ENCODE assay signal across 15 cellular contexts in the genomic region with DNA sequence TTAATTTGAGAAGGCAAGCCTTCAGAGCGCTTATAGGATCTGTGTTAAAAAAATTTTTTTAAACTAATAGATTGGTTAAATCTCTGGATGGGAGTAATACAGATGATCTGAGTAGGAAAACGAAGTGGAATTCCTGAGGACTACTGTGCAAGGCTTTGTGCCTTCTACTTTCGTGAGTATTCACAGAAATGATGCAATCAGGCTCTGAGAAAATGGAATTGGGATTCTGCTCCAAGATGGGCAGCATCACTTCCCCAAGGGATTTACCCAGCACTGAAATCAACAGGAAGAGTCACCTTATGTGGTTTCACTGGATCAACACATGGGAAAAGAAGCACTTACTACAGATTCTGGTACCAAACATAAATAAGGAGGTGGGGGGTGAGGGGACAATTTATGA. TPM values are rescaled to one million over a fixed set of nuclear protein-coding genes. Genes with fewer than 3 reads are reported as not detected.
DNase-seq lines count a peak whose midpoint lies in the region; ATAC-seq, FAIRE-seq and TF ChIP-seq lines count a peak whose summit lies in the region.
"Had no signal": no experiment of that assay in that cellular context is flagged by ENCODE, and none has a peak within 500 bp of the region (broad histone marks: within the 10 kb centered on the region; RNA-seq: fewer than 3 reads in every experiment).

No MANE protein-coding gene starts in this region.

- no peak overlapping the region for H2AFZ ChIP-seq in HepG2 (ENCODE audit: low read length)

- ATAC-seq in HepG2, result no peak
- ATAC-seq in right lobe of liver, result no peak
- ATAC-seq: left colon had no signal

- no peaks in the 10 kb centered on the region for H3K27me3 ChIP-seq in HepG2 (ENCODE audit: control insufficient read depth in 1 of 2, insufficient read depth in 2 of 2, low read length in 2 of 2)
- no peaks in the 10 kb centered on the region for H3K27me3 ChIP-seq in right lobe of liver
- no peaks in the 10 kb centered on the region for H3K27me3 ChIP-seq in esophagus squamous epithelium

- peaks cover 42% of the 10 kb centered on the region for H3K4me1 ChIP-seq in HepG2 (ENCODE audit: insufficient read depth, low read length)
- H3K4me1 ChIP-seq in right lobe of liver, result peaks cover 0 to 35% (median 6%) of the 10 kb centered on the region in 4 donors
- H3K4me1 ChIP-seq in esophagus squamous epithelium, result peaks cover 15 to 83% (median 31%) of the 10 kb centered on the region in 3 donors

- POLR2A ChIA-PET in HepG2 (lab: Yijun Ruan, JAX), result no interaction called here

- in situ Hi-C loops in HepG2 (cut with HindIII; ENCODE audit: extremely low pct_ligation_motif_present, low pct_unique_long_range_greater_than_20kb), result loop anchor here (10.0 kb wide), 1 partner anchor 126 kb away; no protein-coding TSS in a partner anchor

- DNase-seq in HepG2 (ENCODE audit: low spot score) (no peak), right lobe of liver (no peak), amniotic stem cell (lab: John Stamatoyannopoulos, UW) (peak; percentile 2), hepatic stellate cell (ENCODE audit: low spot score) (peak; percentile 40), SIG-M5 (lab: John Stamatoyannopoulos, UW) (no peak), esophagus squamous epithelium (lab: John Stamatoyannopoulos, UW) (no peak), SIG-M5 treated with dmso at 0.1 percent for 504 hours (lab: John Stamatoyannopoulos, UW; ENCODE audit: unreplicated experiment) (no peak)
- no peak for DNase-seq in stimulated activated CD4-positive, alpha-beta T cell treated with anti-CD3 and anti-CD28 coated beads, Interleukin-2, amount 100 ng/mL, for 24 hours
- DNase-seq: activated naive CD4-positive, alpha-beta T cell treated with anti-CD3 and anti-CD28 coated beads, Interleukin-2, amount 50 U/mL, for 16 hours; C1 segment of cervical spinal cord; left colon; NCI-H146; NCI-H82 had no signal

- CTCF ChIA-PET in HepG2 (lab: Yijun Ruan, JAX; ENCODE audit: low intra/inter-chr PET ratio, low total read pairs), result no interaction called here

- WGBS in HepG2 (ENCODE audit: low lambda C conversion rate), result 91% methylated on average over 3 of the region's 3 CpGs
- WGBS in right lobe of liver (ENCODE audit: insufficient coverage, low coverage, low lambda C conversion rate, missing lambda C conversion rate), result 69% methylated on average over 3 of the region's 3 CpGs
- WGBS in esophagus squamous epithelium, 2 donors, result 43 to 45% methylated on average over 3 of the region's 3 CpGs

- intact Hi-C loops in HepG2 (cut with micrococcal nuclease; ENCODE audit: unreplicated experiment), result no loop called here
- intact Hi-C loops in right lobe of liver (cut with DNase I), result no loop called here
- intact Hi-C loops in esophagus squamous epithelium (cut with DNase I), result no loop called here

- no peak for TF ChIP-seq EP300 in HepG2 (IDR thresholded peaks at IDR 0.05; ENCODE audit: low read depth in 2 of 2, low read length in 2 of 2)
- no peak for TF ChIP-seq EP300 in HepG2 (CRISPR knock-in tag; IDR thresholded peaks at IDR 0.05; ENCODE audit: borderline replicate concordance)

- no peaks in the 10 kb centered on the region for H3K9me3 ChIP-seq in HepG2 (ENCODE audit: low read length)
- no peaks in the 10 kb centered on the region for H3K9me3 ChIP-seq in right lobe of liver
- H3K9me3 ChIP-seq in esophagus squamous epithelium, result no peaks in the 10 kb centered on the region

- H3K79me2 ChIP-seq in HepG2 (ENCODE audit: insufficient read depth, low read length), result peaks cover 95% of the 10 kb centered on the region

- no peak overlapping the region for H3K9ac ChIP-seq in HepG2 (ENCODE audit: insufficient read depth, low read depth, low read length)

- no TSS peak for BruUV-seq in HepG2 (replicated peaks; lab: Mats Ljungman, UMichigan)

- no peak overlapping the region for H3K4me3 ChIP-seq in HepG2 (replicated peaks in 1 of 3; ENCODE audit: insufficient read depth in 1 of 3, low read depth in 2 of 3, low read length in 3 of 3)
- no peak overlapping the region for H3K4me3 ChIP-seq in right lobe of liver
- no peak overlapping the region for H3K4me3 ChIP-seq in esophagus squamous epithelium

- no peak for FAIRE-seq in HepG2 (lab: Jason Lieb, UNC)
- FAIRE-seq: GM18507, urothelium cell line had no signal

- peaks cover 33% of the 10 kb centered on the region for H4K20me1 ChIP-seq in HepG2 (ENCODE audit: insufficient read depth, low read length)

- peaks cover 1 to 5% of the 10 kb centered on the region in 2 experiments; a peak in 1 of 5 replicates for H3K36me3 ChIP-seq in HepG2 (replicated peaks in 1 of 2; ENCODE audit: control insufficient read depth in 1 of 2, insufficient read depth in 2 of 2, low read length in 2 of 2)
- H3K36me3 ChIP-seq in right lobe of liver, result no peaks in the 10 kb centered on the region
- H3K36me3 ChIP-seq in esophagus squamous epithelium, result no peaks in the 10 kb centered on the region

- no peak for TF ChIP-seq RAD21 in HepG2 (CRISPR knock-in tag; IDR thresholded peaks at IDR 0.05)

- H3K27ac ChIP-seq in HepG2 (ENCODE audit: extremely low read length, insufficient read depth, low read length), result no peak overlapping the region
- no peak overlapping the region for H3K27ac ChIP-seq in right lobe of liver
- no peak overlapping the region for H3K27ac ChIP-seq in esophagus squamous epithelium

- no peak overlapping the region for H3K4me2 ChIP-seq in HepG2 (ENCODE audit: low read depth, low read length)

- TF ChIP-seq CTCF in HepG2 (CRISPR knock-in tag; IDR thresholded peaks at IDR 0.05), result no peak
- no peak for TF ChIP-seq CTCF in right lobe of liver (IDR thresholded peaks at IDR 0.05)
- no peak for TF ChIP-seq CTCF in esophagus squamous epithelium (IDR thresholded peaks at IDR 0.05)

- no peak for TF ChIP-seq POLR2A in HepG2 (IDR thresholded peaks at IDR 0.05; ENCODE audit: insufficient read depth in 1 of 2, low read depth in 2 of 2, low read length in 2 of 2)
- no peak for TF ChIP-seq POLR2A in right lobe of liver (IDR thresholded peaks at IDR 0.05)
- no peak for TF ChIP-seq POLR2A in esophagus squamous epithelium (IDR thresholded peaks at IDR 0.05)

TF ChIP-seq in HepG2, 621 proteins besides CTCF, POLR2A, EP300 and RAD21 (continues in another document):
- no peak for TF ChIP-seq TRIM24 (CRISPR knock-in tag; IDR thresholded peaks at IDR 0.05)
- no peak for TF ChIP-seq HMG20B (CRISPR knock-in tag; conservative IDR thresholded peaks at IDR 0.05)
- no peak for TF ChIP-seq ONECUT2 (CRISPR knock-in tag; IDR thresholded peaks at IDR 0.05)
- no peak for TF ChIP-seq PLRG1 (conservative IDR thresholded peaks at IDR 0.05)
- TF ChIP-seq ATF7 (IDR thresholded peaks at IDR 0.05), result peak; percentile 34; the same call in 1 of the 2 replicates
- TF ChIP-seq ATF7 (CRISPR knock-in tag; IDR thresholded peaks at IDR 0.05), result no peak
- no peak for TF ChIP-seq ZBTB25 (CRISPR knock-in tag; IDR thresholded peaks at IDR 0.05)
- TF ChIP-seq, protein P1, sequence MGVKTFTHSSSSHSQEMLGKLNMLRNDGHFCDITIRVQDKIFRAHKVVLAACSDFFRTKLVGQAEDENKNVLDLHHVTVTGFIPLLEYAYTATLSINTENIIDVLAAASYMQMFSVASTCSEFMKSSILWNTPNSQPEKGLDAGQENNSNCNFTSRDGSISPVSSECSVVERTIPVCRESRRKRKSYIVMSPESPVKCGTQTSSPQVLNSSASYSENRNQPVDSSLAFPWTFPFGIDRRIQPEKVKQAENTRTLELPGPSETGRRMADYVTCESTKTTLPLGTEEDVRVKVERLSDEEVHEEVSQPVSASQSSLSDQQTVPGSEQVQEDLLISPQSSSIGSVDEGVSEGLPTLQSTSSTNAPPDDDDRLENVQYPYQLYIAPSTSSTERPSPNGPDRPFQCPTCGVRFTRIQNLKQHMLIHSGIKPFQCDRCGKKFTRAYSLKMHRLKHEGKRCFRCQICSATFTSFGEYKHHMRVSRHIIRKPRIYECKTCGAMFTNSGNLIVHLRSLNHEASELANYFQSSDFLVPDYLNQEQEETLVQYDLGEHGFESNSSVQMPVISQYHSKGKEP (CRISPR knock-in tag; IDR thresholded peaks at IDR 0.05), result no peak
- TF ChIP-seq ZMAT3 (CRISPR knock-in tag; conservative IDR thresholded peaks at IDR 0.05), result no peak
- peak; percentile 59 for TF ChIP-seq CEBPG (CRISPR knock-in tag; IDR thresholded peaks at IDR 0.05)

RNA-seq across cellular contexts. Expression of gene KMT5B, which starts 12.5 kb away (rescaled TPM):
- total RNA-seq in HepG2 (2016; rRNA removed; fragmentation: Illumina TruSeq; extraction: Trizol) (23.7 and 32.5 TPM in 2 replicates), right lobe of liver (10 to 100 TPM; 14.3 to 25.9 (median 17.6) TPM), esophagus squamous epithelium (10 to 100 TPM; 18.4 to 37.6 (median 21.9) TPM)
- 14.5 and 15.9 TPM in 2 replicates for total RNA-seq in HepG2 (2016; cell fraction: cytosol; rRNA removed; fragmentation: Illumina TruSeq; extraction: Trizol; ENCODE audit: low read depth)
- total RNA-seq in HepG2 (2016; cell fraction: insoluble cytoplasmic fraction; rRNA removed; fragmentation: Illumina TruSeq; extraction: Trizol), result 25.4 and 32.9 TPM in 2 replicates
- 24.7 and 24.9 TPM in 2 replicates for total RNA-seq in HepG2 (2016; cell fraction: membrane; rRNA removed; fragmentation: Illumina TruSeq; extraction: Trizol)
- total RNA-seq in HepG2 (2016; cell fraction: nucleus; rRNA removed; fragmentation: Illumina TruSeq; extraction: Trizol), result 23.0 and 26.3 TPM in 2 replicates
- polyA plus RNA-seq in HepG2 (2011; rRNA removed), result 14.4 and 17.6 TPM in 2 replicates
- 7.2 and 11.1 TPM in 2 replicates for polyA plus RNA-seq in HepG2 (2011; cell fraction: cytosol; rRNA removed)
- 15.9 and 23.4 TPM in 2 replicates for polyA plus RNA-seq in HepG2 (2011; cell fraction: nucleus; rRNA removed)
- polyA plus RNA-seq in HepG2 (2012), result 30.8 and 38.6 TPM in 2 replicates
- 7.4 and 9.2 TPM in 2 replicates for polyA plus RNA-seq in HepG2 (2016; cell fraction: cytosol; fragmentation: Illumina TruSeq; extraction: Trizol; ENCODE audit: low read depth)
- 29.4 and 31.2 TPM in 2 replicates for polyA plus RNA-seq in HepG2 (2016; cell fraction: insoluble cytoplasmic fraction; fragmentation: Illumina TruSeq; extraction: Trizol; ENCODE audit: low read depth)
- polyA plus RNA-seq in HepG2 (2016; cell fraction: membrane; fragmentation: Illumina TruSeq; extraction: Trizol; ENCODE audit: low read depth), result 16.3 and 18.5 TPM in 2 replicates
- 29.1 and 30.5 TPM in 2 replicates for polyA plus RNA-seq in HepG2 (2016; cell fraction: nucleus; fragmentation: Illumina TruSeq; extraction: Trizol; ENCODE audit: insufficient read depth, low read depth)
- 13.3 and 14.0 TPM in 2 replicates for polyA minus RNA-seq in HepG2 (2011; rRNA and poly(A)+ RNA removed; ENCODE audit: low replicate concordance)
- 13.9 TPM in 2 replicates for polyA minus RNA-seq in HepG2 (2011; cell fraction: cytosol; rRNA and poly(A)+ RNA removed)
- polyA minus RNA-seq in HepG2 (2011; cell fraction: nucleus; rRNA and poly(A)+ RNA removed), result 47.9 and 58.2 TPM in 2 replicates

Comparison
In these comparisons a context has a peak if more than half of its experiments do, and no peak if none do; other contexts are left out.
1. DNase-seq: peak in amniotic stem cell (single experiment) and hepatic stellate cell (single experiment); none in HepG2 (single experiment), right lobe of liver (0 of 3), SIG-M5 (single experiment), esophagus squamous epithelium (single experiment), stimulated activated CD4-positive, alpha-beta T cell treated with anti-CD3 and anti-CD28 coated beads, Interleukin-2, amount 100 ng/mL, for 24 hours (0 of 2) and SIG-M5 treated with dmso at 0.1 percent for 504 hours (single experiment).